Comparison of ENCODE assay signal across 19 cellular contexts in the genomic region with DNA sequence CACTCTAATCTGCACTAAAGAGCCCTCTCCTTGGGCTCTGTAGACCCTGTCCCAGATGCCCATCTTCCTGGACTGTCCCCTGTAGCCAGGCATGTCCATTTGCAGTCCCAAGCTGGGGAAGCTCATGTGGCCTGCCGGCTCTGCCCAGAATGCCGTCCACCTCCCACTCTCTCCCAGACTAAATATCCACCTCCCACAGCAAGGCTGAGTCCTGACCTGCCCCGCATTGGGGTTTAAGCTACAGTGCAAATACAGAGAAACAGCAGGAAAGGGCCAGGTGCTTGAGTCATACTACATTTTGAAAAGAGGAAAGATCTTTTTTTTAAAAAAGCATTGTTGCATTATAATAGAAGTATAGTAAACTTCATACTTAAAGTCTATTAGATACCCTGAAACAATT. TPM values are rescaled to one million over a fixed set of nuclear protein-coding genes. Genes with fewer than 3 reads are reported as not detected.
A peak's percentile ranks its signal among the peaks of the same experiment; 100 is the strongest.
DNase-seq lines count a peak whose midpoint lies in the region; ATAC-seq, FAIRE-seq and TF ChIP-seq lines count a peak whose summit lies in the region.
"Had no signal": no experiment of that assay in that cellular context is flagged by ENCODE, and none has a peak within 500 bp of the region (broad histone marks: within the 10 kb centered on the region; RNA-seq: fewer than 3 reads in every experiment).

No MANE protein-coding gene starts in this region.

- peak overlapping the region; percentile 85 for H3K4me2 ChIP-seq in keratinocyte (ENCODE audit: control insufficient read depth, extremely low read depth, insufficient read depth, low read depth, low read length)
- H3K4me2 ChIP-seq: A549 had no signal

- peaks cover 5% of the 10 kb centered on the region for H3K36me3 ChIP-seq in bronchial epithelial cell (ENCODE audit: control insufficient read depth, insufficient read depth, low read length)
- peaks cover 0 to 5% of the 10 kb centered on the region in 2 experiments for H3K36me3 ChIP-seq in keratinocyte (ENCODE audit: control insufficient read depth in 2 of 2, extremely low read depth in 1 of 2, insufficient read depth in 2 of 2, low read length in 2 of 2)
- no peaks in the 10 kb centered on the region for H3K36me3 ChIP-seq in upper lobe of right lung

- H3K4me1 Mint-ChIP-seq in T-helper 1 cell treated with Interleukin-12 subunit alpha and Interleukin-12 subunit beta and Interleukin-4 antibody, amounts not matched to agents 30 μg/mL and 1 μg/mL, for 36 hours (ENCODE audit: low read depth), result peaks cover 9% of the 10 kb centered on the region

- TF ChIP-seq CTCF in bronchial epithelial cell (IDR thresholded peaks at IDR 0.05; ENCODE audit: insufficient read depth, low read length, severe bottlenecking), result no peak
- no peak for TF ChIP-seq CTCF in keratinocyte (optimal IDR thresholded peaks at IDR 0.05 in 1 of 3, IDR thresholded peaks at IDR 0.05 in 1 of 3, conservative IDR thresholded peaks at IDR 0.05 in 1 of 3; ENCODE audit: extremely low read depth in 1 of 3, insufficient read depth in 2 of 3, low read length in 3 of 3)
- no peak for TF ChIP-seq CTCF in upper lobe of right lung (IDR thresholded peaks at IDR 0.05)

- peak overlapping the region; percentile 59 for H3K9ac ChIP-seq in keratinocyte (ENCODE audit: control insufficient read depth, extremely low read depth, insufficient read depth, low read length)

- H3K27ac Mint-ChIP-seq in T-helper 1 cell treated with Interleukin-12 subunit alpha and Interleukin-12 subunit beta and Interleukin-4 antibody, amounts not matched to agents 30 μg/mL and 1 μg/mL, for 36 hours, result peak overlapping the region; percentile 8
- H3K27ac Mint-ChIP-seq: H9 had no signal

- H4K20me1 ChIP-seq in keratinocyte (ENCODE audit: control insufficient read depth, extremely low read depth, insufficient read depth, low read length), result no peaks in the 10 kb centered on the region

- no peaks in the 10 kb centered on the region for H3K36me3 Mint-ChIP-seq in T-helper 1 cell treated with Interleukin-12 subunit alpha and Interleukin-12 subunit beta and Interleukin-4 antibody, amounts not matched to agents 30 μg/mL and 1 μg/mL, for 36 hours (ENCODE audit: low read depth)

- H3K27me3 Mint-ChIP-seq in T-helper 1 cell treated with Interleukin-12 subunit alpha and Interleukin-12 subunit beta and Interleukin-4 antibody, amounts not matched to agents 30 μg/mL and 1 μg/mL, for 36 hours (ENCODE audit: low read depth), result peaks cover 49% of the 10 kb centered on the region

- no peak for ATAC-seq in upper lobe of right lung
- ATAC-seq: A549, PC-3, Right ventricle myocardium inferior had no signal

- FAIRE-seq in bronchial epithelial cell (lab: Jason Lieb, UNC), result no peak
- peak; percentile 91 for FAIRE-seq in keratinocyte (lab: Jason Lieb, UNC)
- FAIRE-seq: A549 had no signal

- intact Hi-C loops in upper lobe of right lung (cut with DNase I), result no loop called here
- intact Hi-C loops in cardiac septum (cut with DNase I), result no loop called here

- H3K9me1 ChIP-seq in keratinocyte (ENCODE audit: control insufficient read depth, extremely low read depth, insufficient read depth, low read length), result no peaks in the 10 kb centered on the region

- DNase-seq in T-helper 1 cell, result no peak
- DNase-seq in bronchial epithelial cell (ENCODE audit: low read depth), result peak; percentile 94
- no peak for DNase-seq in keratinocyte (ENCODE audit: low read depth, low spot score)
- peak; percentile 16 for DNase-seq in upper lobe of right lung
- DNase-seq in effector CD4-positive, alpha-beta T cell, result no peak
- no peak for DNase-seq in cardiac septum (ENCODE audit: low spot score)
- no peak for DNase-seq in GOT3 (lab: John Stamatoyannopoulos, UW)
- DNase-seq: COR-L47, DMS153, H9, MM.1S, NCI-H2029 treated with DMSO at 0.1 percent for 48 hours, NCI-H2227 treated with DMSO at 0.1 percent for 48 hours, NCI-H524 treated with DMSO at 0.1 percent for 48 hours, PC-3 had no signal

- no peak overlapping the region for H2AFZ ChIP-seq in keratinocyte (ENCODE audit: control insufficient read depth, low read length)

- peak overlapping the region; percentile 92 for H3K27ac ChIP-seq in keratinocyte (ENCODE audit: control insufficient read depth, insufficient read depth, low read length)
- H3K27ac ChIP-seq in upper lobe of right lung, result no peak overlapping the region
- H3K27ac ChIP-seq: A549 had no signal

- H3K9me3 ChIP-seq in keratinocyte (ENCODE audit: control insufficient read depth, low read depth, low read length) (no peaks in the 10 kb centered on the region), upper lobe of right lung (no peaks in the 10 kb centered on the region)
- H3K9me3 ChIP-seq: A549 had no signal

- peaks cover 15% of the 10 kb centered on the region for H3K79me2 ChIP-seq in keratinocyte (ENCODE audit: control insufficient read depth, insufficient read depth, low read length)

- H3K4me3 ChIP-seq in bronchial epithelial cell (ENCODE audit: low read depth, low read length), result peak overlapping the region; percentile 7
- peak overlapping the region in 2 of 3 experiments; percentile 31 to 43 for H3K4me3 ChIP-seq in keratinocyte (ENCODE audit: control insufficient read depth in 2 of 3, extremely low read depth in 1 of 3, insufficient read depth in 2 of 3, low read depth in 1 of 3, low read length in 3 of 3)
- H3K4me3 ChIP-seq in upper lobe of right lung, result no peak overlapping the region
- H3K4me3 ChIP-seq: A549 had no signal

- no peak overlapping the region for H3K4me3 Mint-ChIP-seq in T-helper 1 cell treated with Interleukin-12 subunit alpha and Interleukin-12 subunit beta and Interleukin-4 antibody, amounts not matched to agents 30 μg/mL and 1 μg/mL, for 36 hours
- H3K4me3 Mint-ChIP-seq: H9 had no signal

- no peaks in the 10 kb centered on the region for H3K9me3 Mint-ChIP-seq in T-helper 1 cell treated with Interleukin-12 subunit alpha and Interleukin-12 subunit beta and Interleukin-4 antibody, amounts not matched to agents 30 μg/mL and 1 μg/mL, for 36 hours

- H3K4me1 ChIP-seq in keratinocyte (ENCODE audit: control insufficient read depth, extremely low read depth, insufficient read depth, low read length) (peaks cover 72% of the 10 kb centered on the region), upper lobe of right lung (peaks cover 6% of the 10 kb centered on the region)

- dilution Hi-C loops in keratinocyte (cut with MboI; ENCODE audit: extremely low pct_ligation_motif_present, low sequenced_read_pairs), result no loop called here

- H3K27me3 ChIP-seq in bronchial epithelial cell (ENCODE audit: control insufficient read depth, insufficient read depth, low read length), result no peaks in the 10 kb centered on the region
- no peaks in the 10 kb centered on the region for H3K27me3 ChIP-seq in keratinocyte (ENCODE audit: control insufficient read depth, extremely low read depth, insufficient read depth, low read length)
- H3K27me3 ChIP-seq in upper lobe of right lung, result no peaks in the 10 kb centered on the region

RNA-seq across cellular contexts. Expression of gene ST6GALNAC2, which starts 3.0 kb away (rescaled TPM):
- 38.4 and 64.4 TPM in 2 replicates for total RNA-seq in bronchial epithelial cell
- polyA plus RNA-seq in keratinocyte, result 38.7 to 63.2 TPM (median 45.8 TPM) in 3 replicates
- polyA plus RNA-seq in keratinocyte (2011; ENCODE audit: low read depth), result 42.7 TPM
- polyA plus RNA-seq in keratinocyte (2011; cell fraction: cytosol; rRNA removed), result 52.9 and 55.5 TPM in 2 replicates
- 80.8 and 105 TPM in 2 replicates for polyA plus RNA-seq in keratinocyte (2011; cell fraction: nucleus; rRNA removed)
- polyA plus RNA-seq in keratinocyte (2012; ENCODE audit: low replicate concordance), result 37.2 and 79.4 TPM in 2 replicates
- 33.4 to 50.5 TPM (median 35.0 TPM) in 3 replicates for polyA minus RNA-seq in keratinocyte
- 79.8 TPM for polyA minus RNA-seq in keratinocyte (2011; cell fraction: cytosol; rRNA and poly(A)+ RNA removed)
- polyA minus RNA-seq in keratinocyte (2011; cell fraction: nucleus; rRNA and poly(A)+ RNA removed), result 33.3 and 45.4 TPM in 2 replicates
- total RNA-seq in upper lobe of right lung, result 24.5 TPM
- 6.2 TPM for total RNA-seq in cardiac septum

RNA-seq across cellular contexts. Expression of gene PRCD, which starts 42.8 kb away (rescaled TPM):
- total RNA-seq in bronchial epithelial cell, result 0.13 TPM in 1 of 2 replicates, not detected in the other
- 0.65 to 1.7 TPM (median 1.2 TPM) in 3 replicates for polyA plus RNA-seq in keratinocyte
- not detected for polyA plus RNA-seq in keratinocyte (2011; ENCODE audit: low read depth)
- 0.55 and 0.81 TPM in 2 replicates for polyA plus RNA-seq in keratinocyte (2011; cell fraction: cytosol; rRNA removed)
- 6.7 and 11.7 TPM in 2 replicates for polyA plus RNA-seq in keratinocyte (2011; cell fraction: nucleus; rRNA removed)
- 0.68 and 0.72 TPM in 2 replicates for polyA plus RNA-seq in keratinocyte (2012; ENCODE audit: low replicate concordance)
- 0.38 to 0.96 TPM in 2 of 3 replicates, not detected in the other for polyA minus RNA-seq in keratinocyte
- polyA minus RNA-seq in keratinocyte (2011; cell fraction: cytosol; rRNA and poly(A)+ RNA removed), result not detected
- 1.3 and 1.8 TPM in 2 replicates for polyA minus RNA-seq in keratinocyte (2011; cell fraction: nucleus; rRNA and poly(A)+ RNA removed)
- 7.7 TPM for total RNA-seq in upper lobe of right lung
- total RNA-seq in cardiac septum, result 2.7 TPM
- polyA plus RNA-seq: A549, CD14-positive monocyte had no signal

RNA-seq across cellular contexts. Expression of gene CYGB, which starts 45.2 kb away (rescaled TPM):
- total RNA-seq in bronchial epithelial cell (2.1 and 2.3 TPM in 2 replicates), upper lobe of right lung (34.3 TPM), cardiac septum (17.6 TPM)
- polyA plus RNA-seq in keratinocyte, result 10.3 to 26.1 TPM (median 15.3 TPM) in 3 replicates
- polyA plus RNA-seq in keratinocyte (2011; ENCODE audit: low read depth), result 2.1 TPM
- 15.3 and 37.7 TPM in 2 replicates for polyA plus RNA-seq in keratinocyte (2011; cell fraction: cytosol; rRNA removed)
- 15.4 and 26.2 TPM in 2 replicates for polyA plus RNA-seq in keratinocyte (2011; cell fraction: nucleus; rRNA removed)
- polyA plus RNA-seq in keratinocyte (2012; ENCODE audit: low replicate concordance), result 6.2 and 33.8 TPM in 2 replicates
- 9.0 to 17.2 TPM (median 11.8 TPM) in 3 replicates for polyA minus RNA-seq in keratinocyte
- 42.6 TPM for polyA minus RNA-seq in keratinocyte (2011; cell fraction: cytosol; rRNA and poly(A)+ RNA removed)
- 12.3 and 17.7 TPM in 2 replicates for polyA minus RNA-seq in keratinocyte (2011; cell fraction: nucleus; rRNA and poly(A)+ RNA removed)
- polyA plus RNA-seq: CD14-positive monocyte had no signal

Comparison
In these comparisons a context has a peak if more than half of its experiments do, and no peak if none do; other contexts are left out.
1. DNase-seq: peak in bronchial epithelial cell (single experiment) and upper lobe of right lung (single experiment); none in T-helper 1 cell (0 of 5), keratinocyte (single experiment), effector CD4-positive, alpha-beta T cell (single experiment), cardiac septum (single experiment) and GOT3 (single experiment).